ENCODE assay signal across 9 cellular contexts in genomic region chr4:165874799-165875371, GRCh38. TPM values are rescaled to one million over a fixed set of nuclear protein-coding genes. Genes with fewer than 3 reads are reported as not detected.
DNase-seq lines count a peak whose midpoint lies in the region; ATAC-seq and TF ChIP-seq lines count a peak whose summit lies in the region.
"Had no signal": no experiment of that assay in that cellular context is flagged by ENCODE, and none has a peak within 500 bp of the region (broad histone marks: within the 10 kb centered on the region; RNA-seq: fewer than 3 reads in every experiment).

No MANE protein-coding gene starts in this region.

- H4K20me1 ChIP-seq in fibroblast of lung (ENCODE audit: control insufficient read depth, extremely low read depth, insufficient read depth, low read length) (no peaks in the 10 kb centered on the region), neural cell (ENCODE audit: insufficient read depth) (no peaks in the 10 kb centered on the region)

- no peaks in the 10 kb centered on the region for H3F3A ChIP-seq in neural cell (ENCODE audit: insufficient read depth, low read length, poor library complexity, severe bottlenecking)

- ATAC-seq in HG02840 (IDR thresholded peaks at IDR 0.05; ENCODE audit: low FRiP score, unreplicated experiment) (no peak), GM21723 (IDR thresholded peaks at IDR 0.05; ENCODE audit: unreplicated experiment) (no peak)

- H3K79me2 ChIP-seq in fibroblast of lung (ENCODE audit: control insufficient read depth, insufficient read depth, low read length) (no peaks in the 10 kb centered on the region), neural cell (replicated peaks; ENCODE audit: insufficient read depth, low read length) (no peaks in the 10 kb centered on the region)

- H3K9me2 ChIP-seq in neural cell (ENCODE audit: insufficient read depth, low read length): no peaks in the 10 kb centered on the region

- TF ChIP-seq EP300 in neural cell (conservative IDR thresholded peaks at IDR 0.05; ENCODE audit: poor library complexity, severe bottlenecking): no peak

- H3K36me3 ChIP-seq in fibroblast of lung (ENCODE audit: control insufficient read depth, insufficient read depth, low read length): no peaks in the 10 kb centered on the region
- H3K36me3 ChIP-seq in neural cell (ENCODE audit: insufficient read depth, low read length): no peaks in the 10 kb centered on the region

- H3K9me3 ChIP-seq in fibroblast of lung (ENCODE audit: control insufficient read depth, insufficient read depth, low read depth, low read length) (no peaks in the 10 kb centered on the region), neural cell (ENCODE audit: low read length) (no peaks in the 10 kb centered on the region)

- no peaks in the 10 kb centered on the region for H3K4me1 ChIP-seq in fibroblast of lung (ENCODE audit: control insufficient read depth, extremely low read depth, insufficient read depth, low read length)

- H3K9ac ChIP-seq in fibroblast of lung (ENCODE audit: insufficient read depth, low read length) (no peak overlapping the region), neural cell (ENCODE audit: low read length) (no peak overlapping the region)

- peaks cover 14% of the 10 kb centered on the region for H3K27me3 ChIP-seq in fibroblast of lung (ENCODE audit: control insufficient read depth, insufficient read depth, low read length)
- peaks cover 59% of the 10 kb centered on the region for H3K27me3 ChIP-seq in neural cell (ENCODE audit: insufficient read depth, low read depth, low read length)

- in situ Hi-C loops in ACHN (cut with HindIII; ENCODE audit: low pct_ligation_motif_present, low pct_unique_long_range_greater_than_20kb, low sequenced_read_pairs): no loop called here

- no peak for TF ChIP-seq RAD21 in neural cell (conservative IDR thresholded peaks at IDR 0.05)

- H3K4me2 ChIP-seq in fibroblast of lung (ENCODE audit: extremely low read depth, insufficient read depth, low read length) (peak overlapping the region; percentile 48), neural cell (ENCODE audit: low read length) (peak overlapping the region; percentile 93)

- TF ChIP-seq CTCF in fibroblast of lung (conservative IDR thresholded peaks at IDR 0.05 in 1 of 2, IDR thresholded peaks at IDR 0.05 in 1 of 2; ENCODE audit: low read depth in 1 of 2, low read length in 2 of 2): no peak
- TF ChIP-seq CTCF in neural cell (IDR thresholded peaks at IDR 0.05; ENCODE audit: poor library complexity, severe bottlenecking): no peak

- peak overlapping the region in 2 of 4 experiments; percentile 46 to 54 for H3K4me3 ChIP-seq in fibroblast of lung (replicated peaks in 1 of 4; ENCODE audit: control extremely low read depth in 1 of 4, insufficient read depth in 1 of 4, low read depth in 3 of 4, low read length in 4 of 4)
- H3K4me3 ChIP-seq in neural cell (ENCODE audit: low read length): peak overlapping the region; percentile 80

- DNase-seq in ACHN (peak; percentile 31), NCI-H510A treated with DMSO at 0.1 percent for 48 hours (lab: John Stamatoyannopoulos, UW) (peak; percentile 9), fibroblast of lung (ENCODE audit: low read depth in 2 of 2) (no peak), mesenteric fat pad (ENCODE audit: low spot score) (no peak)
- no peak for DNase-seq in stimulated activated CD4-positive, alpha-beta T cell treated with anti-CD3 and anti-CD28 coated beads, Interleukin-12 subunit alpha, Interleukin-12 subunit beta, amount 100 ng/mL, for 4 hours
- DNase-seq: CD4-positive, alpha-beta memory T cell had no signal

- H2AFZ ChIP-seq in fibroblast of lung (ENCODE audit: low read length) (no peak overlapping the region), neural cell (ENCODE audit: low read depth, low read length) (no peak overlapping the region)

- no peak overlapping the region for H3K27ac ChIP-seq in fibroblast of lung (ENCODE audit: insufficient read depth, low read length)
- no peak overlapping the region for H3K27ac ChIP-seq in neural cell (ENCODE audit: low read length)

TF ChIP-seq in neural cell, 6 proteins besides CTCF, POLR2A, EP300 and RAD21:
- TF ChIP-seq POLR2AphosphoS5 (IDR thresholded peaks at IDR 0.05) (no peak), TAF1 (IDR thresholded peaks at IDR 0.05; ENCODE audit: low read depth) (no peak), SMC3 (conservative IDR thresholded peaks at IDR 0.05; ENCODE audit: poor library complexity) (no peak), REST (IDR thresholded peaks at IDR 0.05; ENCODE audit: borderline replicate concordance) (no peak), MXI1 (conservative IDR thresholded peaks at IDR 0.05; ENCODE audit: poor library complexity, severe bottlenecking) (peak; percentile 20), EZH2 (IDR thresholded peaks at IDR 0.05; ENCODE audit: borderline replicate concordance, insufficient read depth, low read length, poor library complexity, severe bottlenecking) (no peak)
TF ChIP-seq in neural cell: peak in this region for 1.

RNA-seq across cellular contexts. Expression of gene TLL1, which starts 1.8 kb away (rescaled TPM):
- 0.26 and 0.33 TPM in 2 replicates for total RNA-seq in fibroblast of lung
- polyA plus RNA-seq in fibroblast of lung: 0.10 and 2.7 TPM in 2 replicates
- 0.09 and 1.6 TPM in 2 replicates for polyA plus RNA-seq in fibroblast of lung (2012)
- 0.20 TPM in 1 of 2 replicates, not detected in the other for polyA minus RNA-seq in fibroblast of lung (ENCODE audit: low replicate concordance)
- not detected in 2 replicates for polyA plus RNA-seq in neural cell
- 0.12 TPM in 1 of 2 replicates, not detected in the other for polyA minus RNA-seq in neural cell
- 7.2 TPM for total RNA-seq in mesenteric fat pad
- total RNA-seq: CD4-positive, alpha-beta memory T cell had no signal
- polyA plus RNA-seq: CD4-positive, alpha-beta memory T cell had no signal

Comparison
In these comparisons a context has a peak if more than half of its experiments do, and no peak if none do; other contexts are left out.
1. DNase-seq: peak in ACHN (single experiment) and NCI-H510A treated with DMSO at 0.1 percent for 48 hours (single experiment); none in fibroblast of lung (0 of 2), stimulated activated CD4-positive, alpha-beta T cell treated with anti-CD3 and anti-CD28 coated beads, Interleukin-12 subunit alpha, Interleukin-12 subunit beta, amount 100 ng/mL, for 4 hours (single experiment) and mesenteric fat pad (single experiment).